ENCODE assay signal across 1 cellular context in genomic region chr12:116244474-116245090, GRCh38.
TF ChIP-seq lines count a peak whose summit lies in the region.

No MANE protein-coding gene starts in this region.

TF ChIP-seq in WTC11, 78 proteins besides CTCF, POLR2A, EP300 and RAD21 (continued from another document):
- TF ChIP-seq ZNF121 (CRISPR knock-in tag; IDR thresholded peaks at IDR 0.05) (peak; percentile 95), GTF2I (CRISPR knock-in tag; conservative IDR thresholded peaks at IDR 0.05) (0 out of 2 replicates have a peak, but pooled peaks have one; percentile 44)
